Comparison of ENCODE assay signal across 27 cellular contexts in the genomic region with DNA sequence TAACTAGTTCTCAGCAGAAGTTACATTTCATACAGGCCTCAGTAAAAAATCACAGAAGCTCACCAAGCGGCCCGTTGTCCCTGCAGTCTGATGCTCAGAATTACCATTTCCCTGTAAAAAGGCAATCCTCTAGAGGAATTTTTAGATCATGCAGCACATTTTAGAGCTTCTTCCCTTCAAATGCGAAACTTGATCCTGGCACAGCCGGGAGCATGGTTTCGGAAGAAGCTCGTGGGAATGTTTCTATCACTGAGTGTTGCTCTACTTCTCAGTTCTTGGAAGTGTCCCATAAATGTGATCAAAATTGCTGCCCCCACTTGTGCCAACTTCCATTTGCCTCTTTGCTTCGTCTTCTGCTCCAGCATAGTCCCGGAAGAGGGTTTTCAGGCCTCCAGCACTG. TPM values are rescaled to one million over a fixed set of nuclear protein-coding genes. Genes with fewer than 3 reads are reported as not detected.
DNase-seq lines count a peak whose midpoint lies in the region; ATAC-seq, FAIRE-seq and TF ChIP-seq lines count a peak whose summit lies in the region.
"Had no signal": no experiment of that assay in that cellular context is flagged by ENCODE, and none has a peak within 500 bp of the region (broad histone marks: within the 10 kb centered on the region; RNA-seq: fewer than 3 reads in every experiment).

No MANE protein-coding gene starts in this region.

- H3K4me3 Mint-ChIP-seq in GM23338 (no peak overlapping the region), osteocyte (ENCODE audit: unreplicated experiment) (no peak overlapping the region), immature natural killer cell (no peak overlapping the region)
- H3K4me3 Mint-ChIP-seq: HFFc6 had no signal

- H3K4me1 Mint-ChIP-seq in GM23338 (peaks cover 37% of the 10 kb centered on the region), osteocyte (ENCODE audit: unreplicated experiment) (peaks cover 22% of the 10 kb centered on the region), immature natural killer cell (no peaks in the 10 kb centered on the region)

- H3K27ac ChIP-seq in GM23338 (ENCODE audit: low read depth) (no peak overlapping the region), SK-N-MC (peak overlapping the region; percentile 47; the same call in 1 of the 2 replicates)
- H3K27ac ChIP-seq: C4-2B had no signal

- no peaks in the 10 kb centered on the region for H3F3A ChIP-seq in GM23338 (replicated peaks; ENCODE audit: low read depth)

- peak overlapping the region; percentile 12 for H3K9ac ChIP-seq in SK-N-MC (ENCODE audit: insufficient read length)

- DNase-seq in GM23338 (ENCODE audit: low spot score) (no peak), SK-N-MC (ENCODE audit: low read depth, low spot score) (no peak), fibroblast of peridontal ligament (ENCODE audit: extremely low read depth) (peak; percentile 48), osteocyte (ENCODE audit: extremely low spot score, unreplicated experiment) (no peak), immature natural killer cell (no peak), RCC 7860 (ENCODE audit: low spot score) (no peak)
- DNase-seq in activated CD4-positive, CD25-positive, alpha-beta regulatory T cell (lab: John Stamatoyannopoulos, UW): no peak
- DNase-seq: DMS53, GDM1, HFFc6, MM.1S, NCI-H1048, NCI-H1436 treated with DMSO at 0.1 percent for 48 hours, NCI-H1930, NCI-H526, PC-3, RPMI8226, SHP77 treated with DMSO at 0.1 percent for 48 hours had no signal

- H3K79me2 ChIP-seq in GM23338 (replicated peaks; ENCODE audit: insufficient read depth): no peaks in the 10 kb centered on the region

- H3K36me3 ChIP-seq in GM23338 (ENCODE audit: insufficient read depth) (no peaks in the 10 kb centered on the region), SK-N-MC (ENCODE audit: insufficient read depth, low read length) (no peaks in the 10 kb centered on the region)

- no peaks in the 10 kb centered on the region for H3K36me3 Mint-ChIP-seq in GM23338 (ENCODE audit: low read depth)
- H3K36me3 Mint-ChIP-seq in osteocyte (ENCODE audit: unreplicated experiment): no peaks in the 10 kb centered on the region
- no peaks in the 10 kb centered on the region for H3K36me3 Mint-ChIP-seq in immature natural killer cell

- H2AFZ ChIP-seq in GM23338: peak overlapping the region; percentile 43; the same call in 1 of the 2 replicates

- no peaks in the 10 kb centered on the region for H3K9me3 ChIP-seq in SK-N-MC (ENCODE audit: low read depth, low read length)

- ATAC-seq in GM23338 (no peak; the same call in 2 of the 3 replicates), GM18861 (IDR thresholded peaks at IDR 0.05; ENCODE audit: unreplicated experiment) (no peak)
- ATAC-seq: K562, PC-3, SK-N-SH treated with all-trans-retinoic acid at 6 μM for 48 hours had no signal

- H3K4me1 ChIP-seq in GM23338 (ENCODE audit: insufficient read depth): peaks cover 15% of the 10 kb centered on the region; the same call in 1 of the 2 replicates

- H3K9me3 Mint-ChIP-seq in GM23338 (no peaks in the 10 kb centered on the region), osteocyte (ENCODE audit: unreplicated experiment) (no peaks in the 10 kb centered on the region), immature natural killer cell (peaks cover 0 to 1% (median 0%) of the 10 kb centered on the region in 6 donors)
- H3K9me3 Mint-ChIP-seq: HFFc6 had no signal

- no peak for FAIRE-seq in RCC 7860 (lab: Jason Lieb, UNC)
- FAIRE-seq: A204.1, D721Med, GM18507, GM19239, H54, K562 had no signal

- peaks cover 5% of the 10 kb centered on the region; the same call in 1 of the 2 replicates for H3K9me2 ChIP-seq in GM23338 (ENCODE audit: insufficient read depth)

- no peak overlapping the region for H3K4me2 ChIP-seq in GM23338

- TF ChIP-seq CTCF in GM23338 (conservative IDR thresholded peaks at IDR 0.05; ENCODE audit: low read depth in 2 of 2) (no peak), osteocyte (IDR thresholded peaks at IDR 0.05) (no peak)

- H3K27me3 Mint-ChIP-seq in GM23338 (ENCODE audit: insufficient read depth, low read depth, poor library complexity) (peaks cover 16% of the 10 kb centered on the region), osteocyte (ENCODE audit: unreplicated experiment) (no peaks in the 10 kb centered on the region), immature natural killer cell (ENCODE audit: low read depth in 3 of 3) (peaks cover 0 to 2% (median 2%) of the 10 kb centered on the region in 3 donors)

- no peak overlapping the region for H3K4me3 ChIP-seq in GM23338
- no peak overlapping the region for H3K4me3 ChIP-seq in SK-N-MC
- H3K4me3 ChIP-seq: K562 had no signal

- H3K27ac Mint-ChIP-seq in GM23338 (no peak overlapping the region; the same call in 1 of the 2 replicates), osteocyte (ENCODE audit: unreplicated experiment) (peak overlapping the region; percentile 56), immature natural killer cell (no peak overlapping the region)
- H3K27ac Mint-ChIP-seq: HFFc6 had no signal

- H3K27me3 ChIP-seq in GM23338 (ENCODE audit: insufficient read depth): no peaks in the 10 kb centered on the region

- H4K20me1 ChIP-seq in GM23338 (replicated peaks; ENCODE audit: insufficient read depth): no peaks in the 10 kb centered on the region

TF ChIP-seq in GM23338, 12 proteins besides CTCF, POLR2A, EP300 and RAD21 (continues in another document):
- TF ChIP-seq STAT1 (IDR thresholded peaks at IDR 0.05; ENCODE audit: unreplicated experiment) (no peak), JUNB (IDR thresholded peaks at IDR 0.05; ENCODE audit: unreplicated experiment) (no peak), POLR2AphosphoS5 (IDR thresholded peaks at IDR 0.05; ENCODE audit: low read depth) (no peak), NANOG (IDR thresholded peaks at IDR 0.05; ENCODE audit: borderline replicate concordance) (no peak), EZH2phosphoT487 (IDR thresholded peaks at IDR 0.05; ENCODE audit: unreplicated experiment) (no peak), CREB1 (CRISPR knock-in tag; IDR thresholded peaks at IDR 0.05; ENCODE audit: low read depth) (no peak), ZNF114 (CRISPR knock-in tag; IDR thresholded peaks at IDR 0.05) (no peak)
- TF ChIP-seq, protein P1, sequence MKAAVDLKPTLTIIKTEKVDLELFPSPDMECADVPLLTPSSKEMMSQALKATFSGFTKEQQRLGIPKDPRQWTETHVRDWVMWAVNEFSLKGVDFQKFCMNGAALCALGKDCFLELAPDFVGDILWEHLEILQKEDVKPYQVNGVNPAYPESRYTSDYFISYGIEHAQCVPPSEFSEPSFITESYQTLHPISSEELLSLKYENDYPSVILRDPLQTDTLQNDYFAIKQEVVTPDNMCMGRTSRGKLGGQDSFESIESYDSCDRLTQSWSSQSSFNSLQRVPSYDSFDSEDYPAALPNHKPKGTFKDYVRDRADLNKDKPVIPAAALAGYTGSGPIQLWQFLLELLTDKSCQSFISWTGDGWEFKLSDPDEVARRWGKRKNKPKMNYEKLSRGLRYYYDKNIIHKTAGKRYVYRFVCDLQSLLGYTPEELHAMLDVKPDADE (IDR thresholded peaks at IDR 0.05): no peak
- TF ChIP-seq, protein P2, sequence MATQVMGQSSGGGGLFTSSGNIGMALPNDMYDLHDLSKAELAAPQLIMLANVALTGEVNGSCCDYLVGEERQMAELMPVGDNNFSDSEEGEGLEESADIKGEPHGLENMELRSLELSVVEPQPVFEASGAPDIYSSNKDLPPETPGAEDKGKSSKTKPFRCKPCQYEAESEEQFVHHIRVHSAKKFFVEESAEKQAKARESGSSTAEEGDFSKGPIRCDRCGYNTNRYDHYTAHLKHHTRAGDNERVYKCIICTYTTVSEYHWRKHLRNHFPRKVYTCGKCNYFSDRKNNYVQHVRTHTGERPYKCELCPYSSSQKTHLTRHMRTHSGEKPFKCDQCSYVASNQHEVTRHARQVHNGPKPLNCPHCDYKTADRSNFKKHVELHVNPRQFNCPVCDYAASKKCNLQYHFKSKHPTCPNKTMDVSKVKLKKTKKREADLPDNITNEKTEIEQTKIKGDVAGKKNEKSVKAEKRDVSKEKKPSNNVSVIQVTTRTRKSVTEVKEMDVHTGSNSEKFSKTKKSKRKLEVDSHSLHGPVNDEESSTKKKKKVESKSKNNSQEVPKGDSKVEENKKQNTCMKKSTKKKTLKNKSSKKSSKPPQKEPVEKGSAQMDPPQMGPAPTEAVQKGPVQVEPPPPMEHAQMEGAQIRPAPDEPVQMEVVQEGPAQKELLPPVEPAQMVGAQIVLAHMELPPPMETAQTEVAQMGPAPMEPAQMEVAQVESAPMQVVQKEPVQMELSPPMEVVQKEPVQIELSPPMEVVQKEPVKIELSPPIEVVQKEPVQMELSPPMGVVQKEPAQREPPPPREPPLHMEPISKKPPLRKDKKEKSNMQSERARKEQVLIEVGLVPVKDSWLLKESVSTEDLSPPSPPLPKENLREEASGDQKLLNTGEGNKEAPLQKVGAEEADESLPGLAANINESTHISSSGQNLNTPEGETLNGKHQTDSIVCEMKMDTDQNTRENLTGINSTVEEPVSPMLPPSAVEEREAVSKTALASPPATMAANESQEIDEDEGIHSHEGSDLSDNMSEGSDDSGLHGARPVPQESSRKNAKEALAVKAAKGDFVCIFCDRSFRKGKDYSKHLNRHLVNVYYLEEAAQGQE (IDR thresholded peaks at IDR 0.05; ENCODE audit: unreplicated experiment): no peak

RNA-seq across cellular contexts. Expression of a gene that starts 3.8 kb away (rescaled TPM):
- total RNA-seq in GM23338 (2014; rRNA removed; shearing (Covaris generic)): not detected in 2 replicates
- polyA plus RNA-seq in GM23338 (2016; fragmentation: Nextera tagmentation; extraction: Ambion mirVana) (not detected in 2 replicates), immature natural killer cell (not detected)
- total RNA-seq in osteocyte: not detected in 2 replicates
- total RNA-seq: HFFc6, K562, PC-3 had no signal
- polyA plus RNA-seq: K562 had no signal

RNA-seq across cellular contexts. Expression of a gene that starts 10.8 kb away (rescaled TPM):
- total RNA-seq in GM23338 (2014; rRNA removed; shearing (Covaris generic)): not detected in 2 replicates
- polyA plus RNA-seq in GM23338 (2016; fragmentation: Nextera tagmentation; extraction: Ambion mirVana): not detected in 2 replicates
- total RNA-seq in osteocyte: not detected in 2 replicates
- polyA plus RNA-seq in immature natural killer cell: not detected
- total RNA-seq: HFFc6, K562, PC-3 had no signal
- polyA plus RNA-seq: K562 had no signal
